22 cellular contexts compared by ENCODE assay signal in genomic region chr6:113526553-113526952, GRCh38.
"Had no signal": no experiment of that assay in that cellular context is flagged by ENCODE, and none has a peak within 500 bp of the region (broad histone marks: within the 10 kb centered on the region; RNA-seq: fewer than 3 reads in every experiment).

No MANE protein-coding gene starts in this region.

- H3K4me3 Mint-ChIP-seq: activated naive CD4-positive, alpha-beta T cell treated with anti-CD3 and anti-CD28 coated beads for 36 hours; activated T-cell treated with anti-CD3 and anti-CD28 coated beads, Interleukin-2, amount 50 U/mL, for 4 hours; mesothelial cell of epicardium; natural killer cell treated with Interleukin-12 subunit alpha and Interleukin-12 subunit beta and Interleukin-15 and Interleukin-18, amount 100 ng/mL, for 72 hours; T-cell had no signal

- H3K4me1 ChIP-seq: body of pancreas, colonic mucosa, esophagus muscularis mucosa, parathyroid adenoma, thyroid gland had no signal

- H3K79me2 ChIP-seq: parathyroid adenoma had no signal

- H3K4me3 ChIP-seq: body of pancreas, colonic mucosa, esophagus muscularis mucosa, lung, thyroid gland had no signal

- H3K9me3 ChIP-seq: body of pancreas, colonic mucosa, esophagus muscularis mucosa, neutrophil, thyroid gland had no signal

- H3K27me3 Mint-ChIP-seq: natural killer cell treated with Interleukin-12 subunit alpha and Interleukin-12 subunit beta and Interleukin-15 and Interleukin-18, amount 100 ng/mL, for 72 hours; T-cell had no signal

- H3K27me3 ChIP-seq: body of pancreas, colonic mucosa, esophagus muscularis mucosa, neutrophil, thyroid gland had no signal

- H3K4me1 Mint-ChIP-seq: T-cell had no signal

- DNase-seq: activated CD4-positive, alpha-beta T cell treated with anti-CD3 and anti-CD28 coated beads, Interleukin-2, amount 50 U/mL, for 1 hour; activated CD8-positive, alpha-beta memory T cell treated with anti-CD3 and anti-CD28 coated beads, Interleukin-2, amount 50 U/mL, for 4 hours; activated naive CD4-positive, alpha-beta T cell treated with anti-CD3 and anti-CD28 coated beads for 36 hours; activated T-cell treated with anti-CD3 and anti-CD28 coated beads, Interleukin-2, amount 50 U/mL, for 4 hours; body of pancreas; central memory CD4-positive, alpha-beta T cell; colonic mucosa; islet precursor cell; stimulated activated CD4-positive, alpha-beta T cell treated with anti-CD3 and anti-CD28 coated beads, Interleukin-12 subunit alpha, Interleukin-12 subunit beta, amount 100 ng/mL, for 4 hours; stimulated activated CD4-positive, alpha-beta T cell treated with anti-CD3 and anti-CD28 coated beads, Interleukin-1b, Interleukin-23, amount 100 ng/mL, for 48 hours; stimulated activated CD8-positive, alpha-beta memory T cell treated with anti-CD3 and anti-CD28 coated beads, Interleukin-4, amount 100 ng/mL, for 48 hours; stimulated activated naive CD4-positive, alpha-beta T cell; T-cell; thyroid gland had no signal

- ATAC-seq: activated CD4-positive, CD25-positive, alpha-beta regulatory T cell treated with anti-CD3 and anti-CD28 coated beads, Interleukin-2, amount 50 U/mL, for 24 hours; activated T-cell treated with anti-CD3 and anti-CD28 coated beads, Interleukin-2, amount 50 U/mL, for 4 hours; body of pancreas; natural killer cell treated with Interleukin-12 subunit alpha and Interleukin-12 subunit beta and Interleukin-15 and Interleukin-18, amount 100 ng/mL, for 72 hours; T-cell had no signal

- H3K36me3 Mint-ChIP-seq: mesothelial cell of epicardium; natural killer cell treated with Interleukin-12 subunit alpha and Interleukin-12 subunit beta and Interleukin-15 and Interleukin-18, amount 100 ng/mL, for 72 hours; T-cell had no signal

- H2AFZ ChIP-seq: parathyroid adenoma had no signal

- H3K27ac Mint-ChIP-seq: activated naive CD4-positive, alpha-beta T cell treated with anti-CD3 and anti-CD28 coated beads for 36 hours; mesothelial cell of epicardium; natural killer cell treated with Interleukin-12 subunit alpha and Interleukin-12 subunit beta and Interleukin-15 and Interleukin-18, amount 100 ng/mL, for 72 hours; T-cell had no signal

- H3K9ac ChIP-seq: parathyroid adenoma had no signal

- H3K27ac ChIP-seq: body of pancreas, colonic mucosa, esophagus muscularis mucosa, neutrophil, parathyroid adenoma, thyroid gland had no signal

- H3K36me3 ChIP-seq: colonic mucosa, esophagus muscularis mucosa, neutrophil, thyroid gland had no signal

- H3K9me3 Mint-ChIP-seq: activated naive CD4-positive, alpha-beta T cell treated with anti-CD3 and anti-CD28 coated beads for 36 hours; activated T-cell treated with anti-CD3 and anti-CD28 coated beads, Interleukin-2, amount 50 U/mL, for 4 hours; T-cell had no signal

- FAIRE-seq: endometrium had no signal
